In genomic region chr9:114799441-114799840, GRCh38 we compare ENCODE assay signal across 1 cellular context.
TF ChIP-seq lines count a peak whose summit lies in the region.

No MANE protein-coding gene starts in this region.

TF ChIP-seq in WTC11, 78 proteins besides CTCF, POLR2A, EP300 and RAD21 (continued from another document):
- TF ChIP-seq ZNF512 (CRISPR knock-in tag; IDR thresholded peaks at IDR 0.05; ENCODE audit: borderline replicate concordance) (no peak), MLX (CRISPR knock-in tag; IDR thresholded peaks at IDR 0.05) (no peak)
